Comparison of ENCODE assay signal across 1 cellular context in the genomic region with DNA sequence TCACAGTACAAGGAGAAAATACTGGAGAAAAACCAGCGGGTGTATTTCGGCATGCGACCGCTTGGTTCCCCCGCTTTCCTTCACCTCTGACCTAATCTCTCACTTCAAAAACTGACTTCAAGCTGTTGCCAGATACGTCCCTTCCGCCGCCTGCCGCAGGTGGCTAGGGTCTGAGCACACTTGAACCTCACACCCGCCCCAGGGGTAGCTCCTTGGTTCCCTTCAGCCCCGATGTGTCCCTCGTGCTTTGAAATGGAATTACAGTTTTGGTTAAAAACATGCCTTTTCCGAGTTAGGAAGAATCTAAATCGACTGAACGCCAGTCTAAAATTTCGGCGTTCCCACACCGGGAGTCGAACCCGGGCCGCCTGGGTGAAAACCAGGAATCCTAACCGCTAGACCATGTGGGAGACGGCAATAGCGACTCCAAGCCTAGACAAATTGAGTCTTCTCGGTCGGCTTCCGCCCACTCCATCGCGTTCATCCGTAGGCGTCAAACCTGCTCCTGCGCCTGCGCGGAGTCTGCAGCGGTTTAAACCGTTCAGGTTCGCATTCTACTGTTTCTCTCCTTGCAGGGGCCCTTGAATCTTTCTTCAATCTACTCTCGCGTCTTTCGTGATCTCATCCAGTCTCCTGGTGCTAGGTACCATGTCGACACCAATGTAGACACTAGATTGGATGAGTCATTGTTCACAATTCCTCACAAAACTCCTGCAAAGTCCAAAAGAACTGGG.
TF ChIP-seq lines count a peak whose summit lies in the region.

No MANE protein-coding gene starts in this region.

TF ChIP-seq in GM12878, 131 proteins besides CTCF, POLR2A, EP300 and RAD21 (continued from another document and continues in another):
- TF ChIP-seq USF2 (IDR thresholded peaks at IDR 0.05; ENCODE audit: borderline replicate concordance, low read depth, low read length): no peak; the same call in 1 of the 2 replicates
- no peak for TF ChIP-seq BCL3 (IDR thresholded peaks at IDR 0.05; ENCODE audit: borderline replicate concordance, insufficient read depth, low read depth, low read length, poor library complexity, severe bottlenecking)
- TF ChIP-seq, protein P1, sequence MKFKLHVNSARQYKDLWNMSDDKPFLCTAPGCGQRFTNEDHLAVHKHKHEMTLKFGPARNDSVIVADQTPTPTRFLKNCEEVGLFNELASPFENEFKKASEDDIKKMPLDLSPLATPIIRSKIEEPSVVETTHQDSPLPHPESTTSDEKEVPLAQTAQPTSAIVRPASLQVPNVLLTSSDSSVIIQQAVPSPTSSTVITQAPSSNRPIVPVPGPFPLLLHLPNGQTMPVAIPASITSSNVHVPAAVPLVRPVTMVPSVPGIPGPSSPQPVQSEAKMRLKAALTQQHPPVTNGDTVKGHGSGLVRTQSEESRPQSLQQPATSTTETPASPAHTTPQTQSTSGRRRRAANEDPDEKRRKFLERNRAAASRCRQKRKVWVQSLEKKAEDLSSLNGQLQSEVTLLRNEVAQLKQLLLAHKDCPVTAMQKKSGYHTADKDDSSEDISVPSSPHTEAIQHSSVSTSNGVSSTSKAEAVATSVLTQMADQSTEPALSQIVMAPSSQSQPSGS (IDR thresholded peaks at IDR 0.05; ENCODE audit: low read length): peak; percentile 82
- TF ChIP-seq PRDM15 (CRISPR knock-in tag; IDR thresholded peaks at IDR 0.05): no peak
- peak; percentile 79 for TF ChIP-seq MXI1 (IDR thresholded peaks at IDR 0.05; ENCODE audit: low read depth, low read length)
- TF ChIP-seq HCFC1 (IDR thresholded peaks at IDR 0.05; ENCODE audit: low read length): peak; percentile 45; the same call in 1 of the 2 replicates
- TF ChIP-seq HDGF (IDR thresholded peaks at IDR 0.05): no peak
- no peak for TF ChIP-seq BCL11A (IDR thresholded peaks at IDR 0.05; ENCODE audit: low read depth, low read length)
- TF ChIP-seq FOS (IDR thresholded peaks at IDR 0.05; ENCODE audit: borderline replicate concordance, extremely low read depth, insufficient read length): no peak
- TF ChIP-seq PML (IDR thresholded peaks at IDR 0.05; ENCODE audit: low read length): peak; percentile 67; the same call in 1 of the 2 replicates
- TF ChIP-seq SREBF2 (IDR thresholded peaks at IDR 0.05; ENCODE audit: low read length): peak; percentile 100
- no peak; a peak in 1 of 4 replicates for TF ChIP-seq ETV6 (conservative IDR thresholded peaks at IDR 0.05 in 1 of 2, IDR thresholded peaks at IDR 0.05 in 1 of 2; ENCODE audit: borderline replicate concordance in 1 of 2, low read depth in 1 of 2)
- TF ChIP-seq ZNF622 (IDR thresholded peaks at IDR 0.05): no peak
- TF ChIP-seq ZSCAN29 (IDR thresholded peaks at IDR 0.05): peak; percentile 94
- no peak for TF ChIP-seq SMAD5 (IDR thresholded peaks at IDR 0.05; ENCODE audit: low read depth)
- TF ChIP-seq DPF2 (IDR thresholded peaks at IDR 0.05): peak; percentile 44; the same call in 1 of the 2 replicates
- no peak; the same call in 1 of the 2 replicates for TF ChIP-seq ZNF217 (IDR thresholded peaks at IDR 0.05)
- TF ChIP-seq, protein P2, sequence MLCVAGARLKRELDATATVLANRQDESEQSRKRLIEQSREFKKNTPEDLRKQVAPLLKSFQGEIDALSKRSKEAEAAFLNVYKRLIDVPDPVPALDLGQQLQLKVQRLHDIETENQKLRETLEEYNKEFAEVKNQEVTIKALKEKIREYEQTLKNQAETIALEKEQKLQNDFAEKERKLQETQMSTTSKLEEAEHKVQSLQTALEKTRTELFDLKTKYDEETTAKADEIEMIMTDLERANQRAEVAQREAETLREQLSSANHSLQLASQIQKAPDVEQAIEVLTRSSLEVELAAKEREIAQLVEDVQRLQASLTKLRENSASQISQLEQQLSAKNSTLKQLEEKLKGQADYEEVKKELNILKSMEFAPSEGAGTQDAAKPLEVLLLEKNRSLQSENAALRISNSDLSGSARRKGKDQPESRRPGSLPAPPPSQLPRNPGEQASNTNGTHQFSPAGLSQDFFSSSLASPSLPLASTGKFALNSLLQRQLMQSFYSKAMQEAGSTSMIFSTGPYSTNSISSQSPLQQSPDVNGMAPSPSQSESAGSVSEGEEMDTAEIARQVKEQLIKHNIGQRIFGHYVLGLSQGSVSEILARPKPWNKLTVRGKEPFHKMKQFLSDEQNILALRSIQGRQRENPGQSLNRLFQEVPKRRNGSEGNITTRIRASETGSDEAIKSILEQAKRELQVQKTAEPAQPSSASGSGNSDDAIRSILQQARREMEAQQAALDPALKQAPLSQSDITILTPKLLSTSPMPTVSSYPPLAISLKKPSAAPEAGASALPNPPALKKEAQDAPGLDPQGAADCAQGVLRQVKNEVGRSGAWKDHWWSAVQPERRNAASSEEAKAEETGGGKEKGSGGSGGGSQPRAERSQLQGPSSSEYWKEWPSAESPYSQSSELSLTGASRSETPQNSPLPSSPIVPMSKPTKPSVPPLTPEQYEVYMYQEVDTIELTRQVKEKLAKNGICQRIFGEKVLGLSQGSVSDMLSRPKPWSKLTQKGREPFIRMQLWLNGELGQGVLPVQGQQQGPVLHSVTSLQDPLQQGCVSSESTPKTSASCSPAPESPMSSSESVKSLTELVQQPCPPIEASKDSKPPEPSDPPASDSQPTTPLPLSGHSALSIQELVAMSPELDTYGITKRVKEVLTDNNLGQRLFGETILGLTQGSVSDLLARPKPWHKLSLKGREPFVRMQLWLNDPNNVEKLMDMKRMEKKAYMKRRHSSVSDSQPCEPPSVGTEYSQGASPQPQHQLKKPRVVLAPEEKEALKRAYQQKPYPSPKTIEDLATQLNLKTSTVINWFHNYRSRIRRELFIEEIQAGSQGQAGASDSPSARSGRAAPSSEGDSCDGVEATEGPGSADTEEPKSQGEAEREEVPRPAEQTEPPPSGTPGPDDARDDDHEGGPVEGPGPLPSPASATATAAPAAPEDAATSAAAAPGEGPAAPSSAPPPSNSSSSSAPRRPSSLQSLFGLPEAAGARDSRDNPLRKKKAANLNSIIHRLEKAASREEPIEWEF (IDR thresholded peaks at IDR 0.05; ENCODE audit: insufficient replicate concordance, low read depth, low read length): no peak
- TF ChIP-seq, protein P3, sequence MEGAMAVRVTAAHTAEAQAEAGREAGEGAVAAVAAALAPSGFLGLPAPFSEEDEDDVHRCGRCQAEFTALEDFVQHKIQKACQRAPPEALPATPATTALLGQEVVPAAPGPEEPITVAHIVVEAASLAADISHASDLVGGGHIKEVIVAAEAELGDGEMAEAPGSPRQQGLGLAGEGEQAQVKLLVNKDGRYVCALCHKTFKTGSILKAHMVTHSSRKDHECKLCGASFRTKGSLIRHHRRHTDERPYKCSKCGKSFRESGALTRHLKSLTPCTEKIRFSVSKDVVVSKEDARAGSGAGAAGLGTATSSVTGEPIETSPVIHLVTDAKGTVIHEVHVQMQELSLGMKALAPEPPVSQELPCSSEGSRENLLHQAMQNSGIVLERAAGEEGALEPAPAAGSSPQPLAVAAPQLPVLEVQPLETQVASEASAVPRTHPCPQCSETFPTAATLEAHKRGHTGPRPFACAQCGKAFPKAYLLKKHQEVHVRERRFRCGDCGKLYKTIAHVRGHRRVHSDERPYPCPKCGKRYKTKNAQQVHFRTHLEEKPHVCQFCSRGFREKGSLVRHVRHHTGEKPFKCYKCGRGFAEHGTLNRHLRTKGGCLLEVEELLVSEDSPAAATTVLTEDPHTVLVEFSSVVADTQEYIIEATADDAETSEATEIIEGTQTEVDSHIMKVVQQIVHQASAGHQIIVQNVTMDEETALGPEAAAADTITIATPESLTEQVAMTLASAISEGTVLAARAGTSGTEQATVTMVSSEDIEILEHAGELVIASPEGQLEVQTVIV (IDR thresholded peaks at IDR 0.05; ENCODE audit: borderline replicate concordance, partially characterized antibody): peak; percentile 23
- peak; percentile 41; the same call in 1 of the 2 replicates for TF ChIP-seq MAX (IDR thresholded peaks at IDR 0.05; ENCODE audit: low read depth, low read length)
- TF ChIP-seq PAX5 (IDR thresholded peaks at IDR 0.05; ENCODE audit: borderline replicate concordance, low read depth, low read length): peak; percentile 43; the same call in 1 of the 2 replicates
- TF ChIP-seq CHD2 (IDR thresholded peaks at IDR 0.05; ENCODE audit: borderline replicate concordance, low read depth, low read length): peak; percentile 76; the same call in 1 of the 2 replicates
- no peak for TF ChIP-seq HDAC6 (IDR thresholded peaks at IDR 0.05; ENCODE audit: unreplicated experiment)
- peak; percentile 60 for TF ChIP-seq MYB (IDR thresholded peaks at IDR 0.05; ENCODE audit: borderline replicate concordance, low read depth, low read length)
- TF ChIP-seq SMARCA5 (IDR thresholded peaks at IDR 0.05): peak; percentile 20; the same call in 1 of the 2 replicates
- peak; percentile 7; the same call in 1 of the 2 replicates for TF ChIP-seq SREBF1 (IDR thresholded peaks at IDR 0.05; ENCODE audit: low read length)
- TF ChIP-seq SMAD1 (IDR thresholded peaks at IDR 0.05; ENCODE audit: low read depth, partially characterized antibody): no peak
- TF ChIP-seq NR2F1 (conservative IDR thresholded peaks at IDR 0.05): peak; percentile 98
- TF ChIP-seq RELA (IDR thresholded peaks at IDR 0.05; ENCODE audit: borderline replicate concordance, partially characterized antibody): peak; percentile 84
- TF ChIP-seq POLR2AphosphoS2 (IDR thresholded peaks at IDR 0.05; ENCODE audit: low read depth, low read length): no peak
- TF ChIP-seq SKIL (IDR thresholded peaks at IDR 0.05; ENCODE audit: low read depth, poor library complexity, severe bottlenecking): peak; percentile 94
- peak; percentile 72; the same call in 1 of the 2 replicates for TF ChIP-seq NR2C1 (IDR thresholded peaks at IDR 0.05)
- peak; percentile 56; the same call in 1 of the 2 replicates for TF ChIP-seq FOXM1 (IDR thresholded peaks at IDR 0.05; ENCODE audit: low read depth, low read length)
- TF ChIP-seq ASH2L (IDR thresholded peaks at IDR 0.05; ENCODE audit: borderline replicate concordance, low read depth): no peak
- TF ChIP-seq PKNOX1 (IDR thresholded peaks at IDR 0.05): no peak
- no peak for TF ChIP-seq KDM1A (IDR thresholded peaks at IDR 0.05; ENCODE audit: borderline replicate concordance)
- no peak; the same call in 1 of the 2 replicates for TF ChIP-seq NFIC (IDR thresholded peaks at IDR 0.05; ENCODE audit: low read depth, low read length)
- TF ChIP-seq MTA2 (IDR thresholded peaks at IDR 0.05; ENCODE audit: low read depth): peak; percentile 55; the same call in 1 of the 2 replicates
